ENCODE assay signal across 8 cellular contexts in genomic region chr6:30724906-30725667, GRCh38. TPM values are rescaled to one million over a fixed set of nuclear protein-coding genes. Genes with fewer than 3 reads are reported as not detected.
DNase-seq lines count a peak whose midpoint lies in the region; ATAC-seq and TF ChIP-seq lines count a peak whose summit lies in the region.
"Had no signal": no experiment of that assay in that cellular context is flagged by ENCODE, and none has a peak within 500 bp of the region (broad histone marks: within the 10 kb centered on the region; RNA-seq: fewer than 3 reads in every experiment).

No MANE protein-coding gene starts in this region.

- H3K9ac ChIP-seq in adipocyte (ENCODE audit: low read length), result peak overlapping the region; percentile 62
- no peak overlapping the region for H3K9ac ChIP-seq in neural progenitor cell

- no peak overlapping the region for H3K4me3 Mint-ChIP-seq in CD8-positive, alpha-beta T cell
- H3K4me3 Mint-ChIP-seq in HFFc6 (peak overlapping the region; percentile 89), neural progenitor cell (peak overlapping the region; percentile 46)

- H3K4me3 ChIP-seq in CD8-positive, alpha-beta T cell (ENCODE audit: low read depth, low read length), result no peak overlapping the region
- no peak overlapping the region for H3K4me3 ChIP-seq in adipocyte (ENCODE audit: low read length)
- no peak overlapping the region for H3K4me3 ChIP-seq in neural progenitor cell

- H3F3A ChIP-seq in neural progenitor cell (ENCODE audit: low read depth), result peaks cover 82% of the 10 kb centered on the region

- peaks cover 48% of the 10 kb centered on the region for H3K4me1 Mint-ChIP-seq in CD8-positive, alpha-beta T cell (ENCODE audit: low read depth)
- H3K4me1 Mint-ChIP-seq in HFFc6 (ENCODE audit: low read depth), result peaks cover 56% of the 10 kb centered on the region
- H3K4me1 Mint-ChIP-seq in neural progenitor cell, result peaks cover 31% of the 10 kb centered on the region

- H3K27ac Mint-ChIP-seq in CD8-positive, alpha-beta T cell, result peak overlapping the region; percentile 72
- peak overlapping the region; percentile 91 for H3K27ac Mint-ChIP-seq in HFFc6
- H3K27ac Mint-ChIP-seq in neural progenitor cell, result no peak overlapping the region

- H3K27ac ChIP-seq in CD8-positive, alpha-beta T cell (ENCODE audit: low read depth, low read length), result no peak overlapping the region
- H3K27ac ChIP-seq in neural progenitor cell, result peak overlapping the region; percentile 60

- no peak for ATAC-seq in CD8-positive, alpha-beta T cell

- CTCF ChIA-PET in CD8-positive, alpha-beta T cell (lab: Charles Lee), result interaction anchor here (1.2 to 21.9 kb wide), 7 partner anchors 10 to 243 kb away, joined by 3 to 879 read pairs (median 26); partner anchors contain the start of gene DHX16

- no peak for DNase-seq in CD8-positive, alpha-beta T cell
- DNase-seq in HFFc6, result no peak
- no peak for DNase-seq in adipocyte (ENCODE audit: low read depth)
- DNase-seq in neural progenitor cell (ENCODE audit: low spot score), result no peak
- no peak for DNase-seq in MV-4-11 (lab: John Stamatoyannopoulos, UW)
- no peak for DNase-seq in dermis blood vessel endothelial cell
- no peak for DNase-seq in NCI-H1417 treated with DMSO at 0.1 percent for 48 hours (lab: John Stamatoyannopoulos, UW)
- DNase-seq: NCI-H1436 treated with DMSO at 0.1 percent for 48 hours had no signal

- H3K36me3 Mint-ChIP-seq in CD8-positive, alpha-beta T cell, result peaks cover 57% of the 10 kb centered on the region
- H3K36me3 Mint-ChIP-seq in HFFc6 (ENCODE audit: low read depth), result peaks cover 53% of the 10 kb centered on the region
- peaks cover 37% of the 10 kb centered on the region for H3K36me3 Mint-ChIP-seq in neural progenitor cell

- H3K79me2 ChIP-seq in neural progenitor cell (ENCODE audit: low read depth), result peaks cover 50% of the 10 kb centered on the region

- H2AFZ ChIP-seq in neural progenitor cell (replicated peaks), result no peak overlapping the region

- no peaks in the 10 kb centered on the region for H3K27me3 ChIP-seq in CD8-positive, alpha-beta T cell (ENCODE audit: insufficient read depth, low read length)
- H3K27me3 ChIP-seq in adipocyte (replicated peaks; ENCODE audit: control insufficient read depth, insufficient read depth, low read length), result no peaks in the 10 kb centered on the region
- no peaks in the 10 kb centered on the region for H3K27me3 ChIP-seq in neural progenitor cell

- no peaks in the 10 kb centered on the region for H3K9me3 ChIP-seq in CD8-positive, alpha-beta T cell (ENCODE audit: low read length)
- H3K9me3 ChIP-seq in adipocyte (ENCODE audit: control insufficient read depth, low read length), result no peaks in the 10 kb centered on the region
- no peaks in the 10 kb centered on the region for H3K9me3 ChIP-seq in neural progenitor cell (ENCODE audit: low read depth)

- H3K9me3 Mint-ChIP-seq in CD8-positive, alpha-beta T cell, result no peaks in the 10 kb centered on the region
- no peaks in the 10 kb centered on the region for H3K9me3 Mint-ChIP-seq in HFFc6
- peaks cover 2% of the 10 kb centered on the region for H3K9me3 Mint-ChIP-seq in neural progenitor cell

- POLR2A ChIA-PET in CD8-positive, alpha-beta T cell (lab: Charles Lee), result interaction anchor here (1.3 to 13.3 kb wide), 3 partner anchors 12 to 183 kb away, joined by 3 to 324 read pairs (median 5); partner anchors contain the start of gene DHX16

- peaks cover 76% of the 10 kb centered on the region for H4K20me1 ChIP-seq in neural progenitor cell (ENCODE audit: low read depth)

- peaks cover 35% of the 10 kb centered on the region for H3K4me1 ChIP-seq in CD8-positive, alpha-beta T cell (ENCODE audit: insufficient read depth, low read length)
- H3K4me1 ChIP-seq in adipocyte (ENCODE audit: control insufficient read depth, insufficient read depth, low read length) (peaks cover 51% of the 10 kb centered on the region), neural progenitor cell (peaks cover 12% of the 10 kb centered on the region)

- no peak for TF ChIP-seq CTCF in CD8-positive, alpha-beta T cell (IDR thresholded peaks at IDR 0.05)
- TF ChIP-seq CTCF in HFFc6 (IDR thresholded peaks at IDR 0.05) (no peak), neural progenitor cell (IDR thresholded peaks at IDR 0.05) (no peak)

- H3K4me2 ChIP-seq in neural progenitor cell, result peak overlapping the region; percentile 39

- intact Hi-C loops in CD8-positive, alpha-beta T cell (cut with DNase I, micrococcal nuclease), result loop anchor here in 1 of 2 experiments (10.0 kb wide), 1 partner anchor 510 kb away; the partner anchor contains the start of gene TRIM26

- peaks cover 36% of the 10 kb centered on the region for H3K36me3 ChIP-seq in CD8-positive, alpha-beta T cell (ENCODE audit: insufficient read depth, low read length)
- H3K36me3 ChIP-seq in adipocyte (ENCODE audit: control insufficient read depth, insufficient read depth, low read length, severe bottlenecking) (peaks cover 59% of the 10 kb centered on the region), neural progenitor cell (peaks cover 10% of the 10 kb centered on the region)

- no peaks in the 10 kb centered on the region for H3K27me3 Mint-ChIP-seq in CD8-positive, alpha-beta T cell (ENCODE audit: low read depth)
- H3K27me3 Mint-ChIP-seq in HFFc6 (ENCODE audit: insufficient read depth) (peaks cover 25% of the 10 kb centered on the region), neural progenitor cell (ENCODE audit: insufficient read depth, low read depth) (peaks cover 13% of the 10 kb centered on the region)

RNA-seq across cellular contexts. Expression of gene TUBB, which starts 4.9 kb away (rescaled TPM):
- total RNA-seq in CD8-positive, alpha-beta T cell, result 10 to 100 TPM; 61.3 to 63.1 TPM
- total RNA-seq in HFFc6 (2021; fragmentation: NEBNext Ultra II Directional; extraction: Animal tissue kit (Norgen Biotek cat#: 25700)), result 1,000 to 10,000 TPM; 1,052 to 1,712 (median 1,589) TPM
- total RNA-seq in neural progenitor cell (ENCODE audit: low replicate concordance) (1,479 and 2,270 TPM in 2 replicates), dermis blood vessel endothelial cell (301 and 692 TPM in 2 replicates)

RNA-seq across cellular contexts. Expression of gene MDC1, which starts 8.0 kb away (rescaled TPM):
- total RNA-seq in CD8-positive, alpha-beta T cell, result 10 to 100 TPM; 38.9 to 48.8 TPM
- total RNA-seq in HFFc6 (2021; fragmentation: NEBNext Ultra II Directional; extraction: Animal tissue kit (Norgen Biotek cat#: 25700)), result 10 to 100 TPM; 18.4 to 31.9 (median 28.1) TPM
- total RNA-seq in neural progenitor cell (ENCODE audit: low replicate concordance) (22.6 and 29.5 TPM in 2 replicates), dermis blood vessel endothelial cell (6.3 and 12.5 TPM in 2 replicates)

RNA-seq across cellular contexts. Expression of gene FLOT1, which starts 17.4 kb away (rescaled TPM):
- 10 to 100 TPM; 27.5 to 27.8 TPM for total RNA-seq in CD8-positive, alpha-beta T cell
- 100 to 1,000 TPM; 218 to 286 (median 236) TPM for total RNA-seq in HFFc6 (2021; fragmentation: NEBNext Ultra II Directional; extraction: Animal tissue kit (Norgen Biotek cat#: 25700))
- 80.3 and 96.9 TPM in 2 replicates for total RNA-seq in neural progenitor cell (ENCODE audit: low replicate concordance)
- 71.5 and 124 TPM in 2 replicates for total RNA-seq in dermis blood vessel endothelial cell

RNA-seq across cellular contexts. Expression of gene IER3, which starts 19.3 kb away (rescaled TPM):
- 1 to 10 TPM; 9.7 to 9.9 TPM for total RNA-seq in CD8-positive, alpha-beta T cell
- total RNA-seq in HFFc6 (2021; fragmentation: NEBNext Ultra II Directional; extraction: Animal tissue kit (Norgen Biotek cat#: 25700)), result 10 to 100 TPM; 38.1 to 62.4 (median 60.2) TPM
- total RNA-seq in neural progenitor cell (ENCODE audit: low replicate concordance), result 2.0 and 7.1 TPM in 2 replicates
- 74.4 and 134 TPM in 2 replicates for total RNA-seq in dermis blood vessel endothelial cell

RNA-seq across cellular contexts. Expression of gene NRM, which starts 34.3 kb away (rescaled TPM):
- total RNA-seq in CD8-positive, alpha-beta T cell, result 1 to 10 TPM; 1.5 to 2.0 TPM
- total RNA-seq in HFFc6 (2021; fragmentation: NEBNext Ultra II Directional; extraction: Animal tissue kit (Norgen Biotek cat#: 25700)), result 10 to 100 TPM; 16.3 to 35.1 (median 31.1) TPM
- total RNA-seq in neural progenitor cell (ENCODE audit: low replicate concordance), result 12.4 and 38.3 TPM in 2 replicates
- 3.1 and 4.6 TPM in 2 replicates for total RNA-seq in dermis blood vessel endothelial cell
